Comparison of ENCODE assay signal across 8 cellular contexts in genomic region chr12:101773560-101774206, GRCh38. TPM values are rescaled to one million over a fixed set of nuclear protein-coding genes. Genes with fewer than 3 reads are reported as not detected.
DNase-seq lines count a peak whose midpoint lies in the region; ATAC-seq and TF ChIP-seq lines count a peak whose summit lies in the region.

No MANE protein-coding gene starts in this region.

- H3K27ac ChIP-seq in transverse colon: no peak overlapping the region

- TF ChIP-seq CTCF in fibroblast of villous mesenchyme (IDR thresholded peaks at IDR 0.05; ENCODE audit: insufficient read depth, low read depth, low read length) (peak; percentile 93), omental fat pad (IDR thresholded peaks at IDR 0.05) (peak in 2 of 3 donors; percentile 5 to 70), transverse colon (IDR thresholded peaks at IDR 0.05) (peak; percentile 93 to 96 (median 95))

- no peaks in the 10 kb centered on the region for H3K9me3 ChIP-seq in transverse colon

- intact Hi-C loops in transverse colon (cut with DNase I; ENCODE audit: low total_unique reads): loop anchor here (2.0 kb wide), 1 partner anchor 65 kb away; no protein-coding TSS in a partner anchor

- in situ Hi-C loops in transverse colon (cut with MboI; ENCODE audit: low pct_ligation_motif_present in 1 of 4, low pct_unique_long_range_greater_than_20kb in 1 of 4, low sequenced_read_pairs in 3 of 4): loop anchor here in 3 of 4 donors (5.0 to 25.0 kb wide), 5 partner anchors 59 to 361 kb away; partner anchors contain the start of genes ARL1 (in 2 of the 3) and GNPTAB (in 2 of the 3)

- peaks cover 23% of the 10 kb centered on the region for H3K36me3 Mint-ChIP-seq in activated T-helper 17 cell treated with anti-CD3 and anti-CD28 coated beads, Interleukin-2, amount 50 U/mL, for 72 hours (ENCODE audit: low read depth)

- no peaks in the 10 kb centered on the region for H3K4me1 Mint-ChIP-seq in activated T-helper 17 cell treated with anti-CD3 and anti-CD28 coated beads, Interleukin-2, amount 50 U/mL, for 72 hours

- no peak overlapping the region for H3K4me3 Mint-ChIP-seq in activated T-helper 17 cell treated with anti-CD3 and anti-CD28 coated beads, Interleukin-2, amount 50 U/mL, for 72 hours

- H3K27ac Mint-ChIP-seq in activated T-helper 17 cell treated with anti-CD3 and anti-CD28 coated beads, Interleukin-2, amount 50 U/mL, for 72 hours: no peak overlapping the region

- H3K36me3 ChIP-seq in transverse colon: peaks cover 0 to 12% (median 5%) of the 10 kb centered on the region in 4 donors

- H3K27me3 Mint-ChIP-seq in activated T-helper 17 cell treated with anti-CD3 and anti-CD28 coated beads, Interleukin-2, amount 50 U/mL, for 72 hours: no peaks in the 10 kb centered on the region

- no peaks in the 10 kb centered on the region for H3K27me3 ChIP-seq in transverse colon

- DNase-seq in DMS114 treated with DMSO at 0.1 percent for 48 hours (lab: John Stamatoyannopoulos, UW; ENCODE audit: unreplicated experiment): peak; percentile 62
- peak; percentile 66 for DNase-seq in LHCN-M2 (ENCODE audit: low read depth)
- peak; percentile 57 for DNase-seq in RPMI8226
- peak; percentile 81 for DNase-seq in fibroblast of villous mesenchyme (ENCODE audit: low read depth)
- DNase-seq in omental fat pad (ENCODE audit: low spot score): peak; percentile 26
- DNase-seq in transverse colon: peak; percentile 69

- H3K4me1 ChIP-seq in transverse colon: peaks cover 0 to 41% (median 0%) of the 10 kb centered on the region in 4 donors

- 50 to 68% methylated on average over 2 to 3 of the region's 3 CpGs for WGBS in transverse colon (ENCODE audit: low coverage in 1 of 2), 2 donors

- ATAC-seq in GM21529 (IDR thresholded peaks at IDR 0.05; ENCODE audit: unreplicated experiment) (peak; percentile 93), omental fat pad (ENCODE audit: low FRiP score) (peak; percentile 64)
- peak; percentile 80 for ATAC-seq in activated T-helper 17 cell treated with anti-CD3 and anti-CD28 coated beads, Interleukin-2, amount 50 U/mL, for 72 hours (replicated peaks)

- H3K9me3 Mint-ChIP-seq in activated T-helper 17 cell treated with anti-CD3 and anti-CD28 coated beads, Interleukin-2, amount 50 U/mL, for 72 hours: no peaks in the 10 kb centered on the region

- no peak for TF ChIP-seq POLR2A in transverse colon (IDR thresholded peaks at IDR 0.05)

- H3K4me3 ChIP-seq in fibroblast of villous mesenchyme (ENCODE audit: low read depth, low read length): no peak overlapping the region
- no peak overlapping the region for H3K4me3 ChIP-seq in transverse colon

- TF ChIP-seq EP300 in transverse colon (IDR thresholded peaks at IDR 0.05; ENCODE audit: low read depth): no peak

RNA-seq across cellular contexts. Expression of gene SYCP3, which starts 34.4 kb away (rescaled TPM):
- total RNA-seq in LHCN-M2 (2014; rRNA removed) (0.34 TPM in 1 of 2 replicates, not detected in the other), fibroblast of villous mesenchyme (under 0.01 and 0.32 TPM in 2 replicates), omental fat pad (under 1 TPM in 2 of 4 donors, not detected in 2; 0.31 to 0.36 TPM), transverse colon (under 1 TPM in 1 of 4 donors, not detected in 3; 0.16 TPM)
- polyA plus RNA-seq in LHCN-M2 (2012): 0.05 TPM
- under 1 TPM; 0.30 to 0.42 TPM for total RNA-seq in activated T-helper 17 cell treated with anti-CD3 and anti-CD28 coated beads, Interleukin-2, amount 50 U/mL, for 72 hours

RNA-seq across cellular contexts. Expression of gene GNPTAB, which starts 57.1 kb away (rescaled TPM):
- 16.5 and 18.0 TPM in 2 replicates for total RNA-seq in LHCN-M2 (2014; rRNA removed)
- polyA plus RNA-seq in LHCN-M2 (2012): 7.3 TPM
- 10 to 100 TPM; 29.8 to 41.1 TPM for total RNA-seq in activated T-helper 17 cell treated with anti-CD3 and anti-CD28 coated beads, Interleukin-2, amount 50 U/mL, for 72 hours
- 39.3 and 86.8 TPM in 2 replicates for total RNA-seq in fibroblast of villous mesenchyme
- total RNA-seq in omental fat pad: 10 to 100 TPM; 18.3 to 28.8 (median 24.8) TPM
- total RNA-seq in transverse colon: 10 to 100 TPM; 24.1 to 83.0 (median 64.5) TPM

Comparison
In these comparisons a context has a peak if more than half of its experiments do, and no peak if none do; other contexts are left out.
1. DNase-seq: peak in every context shown above with its lines; median percentile 81 in fibroblast of villous mesenchyme; 69 in transverse colon; 66 in LHCN-M2; 62 in DMS114 treated with DMSO at 0.1 percent for 48 hours; 57 in RPMI8226; 26 in omental fat pad.
2. CTCF ChIP-seq: peak in every context shown above with its lines; median percentile 95 in transverse colon; 93 in fibroblast of villous mesenchyme; 38 in omental fat pad.